In genomic region chr5:172459396-172460165, GRCh38 we compare ENCODE assay signal across 18 cellular contexts. TPM values are rescaled to one million over a fixed set of nuclear protein-coding genes. Genes with fewer than 3 reads are reported as not detected.
DNase-seq lines count a peak whose midpoint lies in the region; ATAC-seq, FAIRE-seq and TF ChIP-seq lines count a peak whose summit lies in the region.
"Had no signal": no experiment of that assay in that cellular context is flagged by ENCODE, and none has a peak within 500 bp of the region (broad histone marks: within the 10 kb centered on the region; RNA-seq: fewer than 3 reads in every experiment).

No MANE protein-coding gene starts in this region.

- in situ Hi-C loops in HepG2 (cut with HindIII; ENCODE audit: extremely low pct_ligation_motif_present, low pct_unique_long_range_greater_than_20kb) = no loop called here

- peaks cover 11% of the 10 kb centered on the region for H3K9me3 Mint-ChIP-seq in progenitor cell of endocrine pancreas (ENCODE audit: low read depth)

- H3K36me3 ChIP-seq in HepG2 (replicated peaks in 1 of 2; ENCODE audit: control insufficient read depth in 1 of 2, insufficient read depth in 2 of 2, low read length in 2 of 2) = no peaks in the 10 kb centered on the region
- no peaks in the 10 kb centered on the region for H3K36me3 ChIP-seq in right lobe of liver

- ATAC-seq in HepG2 (no peak), right lobe of liver (no peak), GM18861 (IDR thresholded peaks at IDR 0.05; ENCODE audit: unreplicated experiment) (no peak)
- ATAC-seq: A549; CD8-positive, alpha-beta T cell; K562; PC-3 had no signal

- TF ChIP-seq CTCF in HepG2 (CRISPR knock-in tag; IDR thresholded peaks at IDR 0.05) = no peak
- TF ChIP-seq CTCF in right lobe of liver (IDR thresholded peaks at IDR 0.05) = no peak
- no peak for TF ChIP-seq CTCF in progenitor cell of endocrine pancreas (IDR thresholded peaks at IDR 0.05; ENCODE audit: unreplicated experiment)

- no peaks in the 10 kb centered on the region for H3K36me3 Mint-ChIP-seq in progenitor cell of endocrine pancreas (ENCODE audit: insufficient read depth)
- H3K36me3 Mint-ChIP-seq: CD8-positive, alpha-beta T cell had no signal

- no peak for FAIRE-seq in HepG2 (lab: Jason Lieb, UNC)
- FAIRE-seq: A549, K562 had no signal

- WGBS in HepG2 (ENCODE audit: low lambda C conversion rate) = 23% methylated on average over 12 of the region's 12 CpGs
- WGBS in right lobe of liver (ENCODE audit: insufficient coverage, low coverage, low lambda C conversion rate, missing lambda C conversion rate) = 51% methylated on average over 10 of the region's 12 CpGs

- H3K9me3 ChIP-seq in HepG2 (ENCODE audit: low read length) (no peaks in the 10 kb centered on the region), right lobe of liver (no peaks in the 10 kb centered on the region)

- DNase-seq in HepG2 (ENCODE audit: low spot score) (no peak), right lobe of liver (no peak), kidney tubule cell (ENCODE audit: low spot score) (peak; percentile 6), progenitor cell of endocrine pancreas (ENCODE audit: low spot score, unreplicated experiment) (no peak), caudate nucleus (lab: John Stamatoyannopoulos, UW) (no peak), GDM1 (lab: John Stamatoyannopoulos, UW) (no peak)
- DNase-seq: Calu3; CD8-positive, alpha-beta T cell; DMS79; GOT3; NCI-H1105 treated with DMSO at 0.1 percent for 48 hours; NCI-H2107; NCI-H510A treated with DMSO at 0.1 percent for 48 hours; PC-3; RPMI8226 had no signal

- no peak for TF ChIP-seq RAD21 in HepG2 (CRISPR knock-in tag; IDR thresholded peaks at IDR 0.05)

- intact Hi-C loops in HepG2 (cut with micrococcal nuclease; ENCODE audit: unreplicated experiment) = no loop called here
- intact Hi-C loops in right lobe of liver (cut with DNase I) = no loop called here

- no peaks in the 10 kb centered on the region for H4K20me1 ChIP-seq in HepG2 (ENCODE audit: insufficient read depth, low read length)

- peak overlapping the region; percentile 33 for H3K27ac Mint-ChIP-seq in progenitor cell of endocrine pancreas
- H3K27ac Mint-ChIP-seq: CD8-positive, alpha-beta T cell had no signal

- H3K4me1 ChIP-seq in HepG2 (ENCODE audit: insufficient read depth, low read length) (peaks cover 49% of the 10 kb centered on the region), right lobe of liver (no peaks in the 10 kb centered on the region)

- BruUV-seq in HepG2 (replicated peaks; lab: Mats Ljungman, UMichigan) = no TSS peak

- no peak overlapping the region for H3K27ac ChIP-seq in HepG2 (ENCODE audit: extremely low read length, insufficient read depth, low read length)
- H3K27ac ChIP-seq in right lobe of liver = no peak overlapping the region
- no peak overlapping the region for H3K27ac ChIP-seq in caudate nucleus (ENCODE audit: low read depth, low read length)
- H3K27ac ChIP-seq: A549 had no signal

- H3K4me2 ChIP-seq in HepG2 (ENCODE audit: low read depth, low read length) = peak overlapping the region; percentile 26; the same call in 1 of the 2 replicates
- H3K4me2 ChIP-seq: A549 had no signal

- CTCF ChIA-PET in HepG2 (lab: Yijun Ruan, JAX; ENCODE audit: low intra/inter-chr PET ratio, low total read pairs) = no interaction called here

- H3K79me2 ChIP-seq in HepG2 (ENCODE audit: insufficient read depth, low read length) = no peaks in the 10 kb centered on the region

- peaks cover 2% of the 10 kb centered on the region for H3K4me1 Mint-ChIP-seq in progenitor cell of endocrine pancreas (ENCODE audit: low read depth)

- TF ChIP-seq EP300 in HepG2 (IDR thresholded peaks at IDR 0.05; ENCODE audit: low read depth in 2 of 2, low read length in 2 of 2) = no peak
- no peak for TF ChIP-seq EP300 in HepG2 (CRISPR knock-in tag; IDR thresholded peaks at IDR 0.05; ENCODE audit: borderline replicate concordance)

- no peak overlapping the region for H3K4me3 ChIP-seq in HepG2 (replicated peaks in 1 of 3; ENCODE audit: insufficient read depth in 1 of 3, low read depth in 2 of 3, low read length in 3 of 3)
- no peak overlapping the region for H3K4me3 ChIP-seq in right lobe of liver
- H3K4me3 ChIP-seq: A549, K562 had no signal

- H3K9ac ChIP-seq in HepG2 (ENCODE audit: insufficient read depth, low read depth, low read length) = no peak overlapping the region

- TF ChIP-seq POLR2A in HepG2 (IDR thresholded peaks at IDR 0.05; ENCODE audit: insufficient read depth in 1 of 2, low read depth in 2 of 2, low read length in 2 of 2) (no peak), right lobe of liver (IDR thresholded peaks at IDR 0.05) (no peak)

- H3K27me3 ChIP-seq in HepG2 (ENCODE audit: control insufficient read depth in 1 of 2, insufficient read depth in 2 of 2, low read length in 2 of 2) = peaks cover 2 to 9% of the 10 kb centered on the region in 2 experiments; a peak in 2 of 5 replicates
- H3K27me3 ChIP-seq in right lobe of liver = no peaks in the 10 kb centered on the region

- H3K27me3 Mint-ChIP-seq in progenitor cell of endocrine pancreas = peaks cover 31% of the 10 kb centered on the region

- no peak overlapping the region for H3K4me3 Mint-ChIP-seq in progenitor cell of endocrine pancreas (ENCODE audit: low read depth)
- H3K4me3 Mint-ChIP-seq: CD8-positive, alpha-beta T cell had no signal

- POLR2A ChIA-PET in HepG2 (lab: Yijun Ruan, JAX) = no interaction called here

- H2AFZ ChIP-seq in HepG2 (ENCODE audit: low read length) = no peak overlapping the region

TF ChIP-seq in HepG2, 621 proteins besides CTCF, POLR2A, EP300 and RAD21 (continues in another document):
- TF ChIP-seq, protein P1, sequence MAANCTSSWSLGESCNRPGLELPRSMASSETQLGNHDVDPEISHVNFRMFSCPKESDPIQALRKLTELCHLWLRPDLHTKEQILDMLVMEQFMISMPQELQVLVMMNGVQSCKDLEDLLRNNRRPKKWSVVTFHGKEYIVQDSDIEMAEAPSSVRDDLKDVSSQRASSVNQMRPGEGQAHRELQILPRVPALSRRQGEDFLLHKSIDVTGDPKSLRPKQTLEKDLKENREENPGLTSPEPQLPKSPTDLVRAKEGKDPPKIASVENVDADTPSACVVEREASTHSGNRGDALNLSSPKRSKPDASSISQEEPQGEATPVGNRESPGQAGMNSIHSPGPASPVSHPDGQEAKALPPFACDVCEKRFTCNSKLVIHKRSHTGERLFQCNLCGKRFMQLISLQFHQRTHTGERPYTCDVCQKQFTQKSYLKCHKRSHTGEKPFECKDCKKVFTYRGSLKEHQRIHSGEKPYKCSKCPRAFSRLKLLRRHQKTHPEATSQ (CRISPR knock-in tag; IDR thresholded peaks at IDR 0.05; ENCODE audit: borderline replicate concordance) = no peak
- TF ChIP-seq ZNF781 (CRISPR knock-in tag; IDR thresholded peaks at IDR 0.05; ENCODE audit: borderline replicate concordance, not compliant biosample characterization) (no peak), RARA (CRISPR knock-in tag; IDR thresholded peaks at IDR 0.05) (no peak), POGZ (CRISPR knock-in tag; IDR thresholded peaks at IDR 0.05) (no peak), JARID2 (CRISPR knock-in tag; IDR thresholded peaks at IDR 0.05; ENCODE audit: insufficient replicate concordance) (no peak), FOXA3 (CRISPR knock-in tag; IDR thresholded peaks at IDR 0.05) (no peak), SKIL (CRISPR knock-in tag; IDR thresholded peaks at IDR 0.05; ENCODE audit: borderline replicate concordance) (no peak), KAT7 (CRISPR knock-in tag; IDR thresholded peaks at IDR 0.05; ENCODE audit: borderline replicate concordance) (no peak)
- TF ChIP-seq, protein P2, sequence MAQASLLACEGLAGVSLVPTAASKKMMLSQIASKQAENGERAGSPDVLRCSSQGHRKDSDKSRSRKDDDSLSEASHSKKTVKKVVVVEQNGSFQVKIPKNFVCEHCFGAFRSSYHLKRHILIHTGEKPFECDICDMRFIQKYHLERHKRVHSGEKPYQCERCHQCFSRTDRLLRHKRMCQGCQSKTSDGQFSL (CRISPR knock-in tag; IDR thresholded peaks at IDR 0.05) = no peak

RNA-seq across cellular contexts. Expression of gene SH3PXD2B, which starts 5.3 kb away (rescaled TPM):
- total RNA-seq in HepG2 (2016; rRNA removed; fragmentation: Illumina TruSeq; extraction: Trizol) (3.4 and 3.8 TPM in 2 replicates), right lobe of liver (1 to 10 TPM; 2.5 to 6.8 (median 5.2) TPM), progenitor cell of endocrine pancreas (72.4 and 79.8 TPM in 2 replicates)
- 1.1 and 1.3 TPM in 2 replicates for total RNA-seq in HepG2 (2016; cell fraction: cytosol; rRNA removed; fragmentation: Illumina TruSeq; extraction: Trizol; ENCODE audit: low read depth)
- total RNA-seq in HepG2 (2016; cell fraction: insoluble cytoplasmic fraction; rRNA removed; fragmentation: Illumina TruSeq; extraction: Trizol) = 3.2 and 3.8 TPM in 2 replicates
- 1.5 and 2.4 TPM in 2 replicates for total RNA-seq in HepG2 (2016; cell fraction: membrane; rRNA removed; fragmentation: Illumina TruSeq; extraction: Trizol)
- 3.8 TPM in 2 replicates for total RNA-seq in HepG2 (2016; cell fraction: nucleus; rRNA removed; fragmentation: Illumina TruSeq; extraction: Trizol)
- 4.6 and 5.3 TPM in 2 replicates for polyA plus RNA-seq in HepG2 (2011; rRNA removed)
- 1.9 and 2.4 TPM in 2 replicates for polyA plus RNA-seq in HepG2 (2011; cell fraction: cytosol; rRNA removed)
- 6.3 and 6.6 TPM in 2 replicates for polyA plus RNA-seq in HepG2 (2011; cell fraction: nucleus; rRNA removed)
- 3.7 and 4.6 TPM in 2 replicates for polyA plus RNA-seq in HepG2 (2012)
- polyA plus RNA-seq in HepG2 (2016; cell fraction: cytosol; fragmentation: Illumina TruSeq; extraction: Trizol; ENCODE audit: low read depth) = 0.45 and 0.58 TPM in 2 replicates
- 4.5 and 5.7 TPM in 2 replicates for polyA plus RNA-seq in HepG2 (2016; cell fraction: insoluble cytoplasmic fraction; fragmentation: Illumina TruSeq; extraction: Trizol; ENCODE audit: low read depth)
- polyA plus RNA-seq in HepG2 (2016; cell fraction: membrane; fragmentation: Illumina TruSeq; extraction: Trizol; ENCODE audit: low read depth) = 0.58 and 1.3 TPM in 2 replicates
- 4.4 and 5.5 TPM in 2 replicates for polyA plus RNA-seq in HepG2 (2016; cell fraction: nucleus; fragmentation: Illumina TruSeq; extraction: Trizol; ENCODE audit: insufficient read depth, low read depth)
- polyA minus RNA-seq in HepG2 (2011; rRNA and poly(A)+ RNA removed; ENCODE audit: low replicate concordance) = 6.5 and 8.9 TPM in 2 replicates
- 4.5 and 5.0 TPM in 2 replicates for polyA minus RNA-seq in HepG2 (2011; cell fraction: cytosol; rRNA and poly(A)+ RNA removed)
- 4.5 and 4.7 TPM in 2 replicates for polyA minus RNA-seq in HepG2 (2011; cell fraction: nucleus; rRNA and poly(A)+ RNA removed)
